31 cellular contexts compared by ENCODE assay signal in genomic region chr6:125693480-125693879, GRCh38. TPM values are rescaled to one million over a fixed set of nuclear protein-coding genes. Genes with fewer than 3 reads are reported as not detected.
"Had no signal": no experiment of that assay in that cellular context is flagged by ENCODE, and none has a peak within 500 bp of the region (broad histone marks: within the 10 kb centered on the region; RNA-seq: fewer than 3 reads in every experiment).

No MANE protein-coding gene starts in this region.

- DNase-seq: naive B cell; naive thymus-derived CD8-positive, alpha-beta T cell; nephron progenitor cell; nucleus accumbens; pancreas; right cardiac atrium; spleen; stimulated activated CD4-positive, alpha-beta T cell treated with anti-CD3 and anti-CD28 coated beads, Interleukin-12 subunit alpha, Interleukin-12 subunit beta, amount 100 ng/mL, for 4 hours; stimulated activated CD4-positive, alpha-beta T cell treated with anti-CD3 and anti-CD28 coated beads, Interleukin-1b, Interleukin-23, amount 100 ng/mL, for 48 hours; stimulated activated CD4-positive, alpha-beta T cell treated with anti-CD3 and anti-CD28 coated beads, Interleukin-4, amount 100 ng/mL, for 1 hour; stimulated activated CD4-positive, alpha-beta T cell treated with anti-CD3 and anti-CD28 coated beads, Interleukin-4, amount 100 ng/mL, for 4 hours; stimulated activated CD8-positive, alpha-beta memory T cell treated with anti-CD3 and anti-CD28 coated beads, Interleukin-4, amount 100 ng/mL, for 48 hours; stimulated activated naive CD4-positive, alpha-beta T cell; stimulated activated naive CD8-positive, alpha-beta T cell treated with anti-CD3 and anti-CD28 coated beads, Interleukin-15, amount 100 ng/mL, for 72 hours; stimulated activated naive CD8-positive, alpha-beta T cell treated with anti-CD3 and anti-CD28 coated beads, Interleukin-15, Interleukin-2, amounts not matched to agents 100 U/mL and 50 U/mL, for 24 hours; substantia nigra; testis; tibial artery; transverse colon; upper lobe of right lung; uterus had no signal

- H3K36me3 Mint-ChIP-seq: stimulated activated memory B cell treated with anti-CD40 and anti-IgM and Interleukin-4, amounts not matched to agents 10 μg/mL and 1 μg/mL and 100 μg/mL, for 72 hours had no signal

- H3K27ac Mint-ChIP-seq: naive B cell; naive thymus-derived CD8-positive, alpha-beta T cell; nephron progenitor cell; stimulated activated memory B cell treated with anti-CD40 and anti-IgM and Interleukin-4, amounts not matched to agents 10 μg/mL and 1 μg/mL and 100 μg/mL, for 72 hours; stimulated activated naive CD8-positive, alpha-beta T cell treated with anti-CD3 and anti-CD28 coated beads, Interleukin-15, amount 100 ng/mL, for 72 hours; type B pancreatic cell had no signal

- H3K4me3 Mint-ChIP-seq: naive B cell; naive thymus-derived CD8-positive, alpha-beta T cell; nephron progenitor cell; neural crest cell; stimulated activated memory B cell treated with anti-CD40 and anti-IgM and Interleukin-4, amounts not matched to agents 10 μg/mL and 1 μg/mL and 100 μg/mL, for 72 hours; stimulated activated naive CD8-positive, alpha-beta T cell treated with anti-CD3 and anti-CD28 coated beads, Interleukin-15, amount 100 ng/mL, for 72 hours; type B pancreatic cell had no signal

- H3K4me3 ChIP-seq: pancreas, prostate gland, skin epidermis, smooth muscle cell, spleen, suprapubic skin, testis, tibial artery, transverse colon, upper lobe of right lung, uterus had no signal

- H3K27me3 Mint-ChIP-seq: type B pancreatic cell had no signal

- H3K27me3 ChIP-seq: neutrophil, pancreas, suprapubic skin, testis, tibial artery, transverse colon, upper lobe of right lung, uterus had no signal

- H3K9me3 ChIP-seq: neutrophil, pancreas, prostate gland, suprapubic skin, testis, tibial artery, transverse colon, uterus had no signal

- H3K4me1 Mint-ChIP-seq: naive thymus-derived CD8-positive, alpha-beta T cell; nephron progenitor cell; neural crest cell; stimulated activated memory B cell treated with anti-CD40 and anti-IgM and Interleukin-4, amounts not matched to agents 10 μg/mL and 1 μg/mL and 100 μg/mL, for 72 hours; stimulated activated naive CD8-positive, alpha-beta T cell treated with anti-CD3 and anti-CD28 coated beads, Interleukin-15, amount 100 ng/mL, for 72 hours had no signal

- H3K4me1 ChIP-seq: pancreas, prostate gland, spleen, suprapubic skin, testis, transverse colon, upper lobe of right lung, uterus had no signal

- H3K36me3 ChIP-seq: neutrophil, pancreas, prostate gland, spleen, suprapubic skin, tibial artery, transverse colon, upper lobe of right lung, uterus had no signal

- ATAC-seq: naive thymus-derived CD8-positive, alpha-beta T cell; pancreas; sciatic nerve; stimulated activated memory B cell treated with anti-CD40 and anti-IgM and Interleukin-4, amounts not matched to agents 10 μg/mL and 1 μg/mL and 100 μg/mL, for 72 hours; stimulated activated naive CD8-positive, alpha-beta T cell treated with anti-CD3 and anti-CD28 coated beads, Interleukin-15, amount 100 ng/mL, for 72 hours; stimulated activated naive CD8-positive, alpha-beta T cell treated with anti-CD3 and anti-CD28 coated beads, Interleukin-15, Interleukin-2, amounts not matched to agents 100 U/mL and 50 U/mL, for 24 hours; upper lobe of right lung had no signal

- H3K27ac ChIP-seq: neutrophil, pancreas, prostate gland, skin epidermis, spleen, suprapubic skin, testis, tibial artery, transverse colon, upper lobe of right lung, uterus had no signal

RNA-seq across cellular contexts. Expression of gene HEY2, which starts 56.0 kb away (rescaled TPM):
- total RNA-seq: renal cortical epithelial cell had no signal
